In the genomic region with DNA sequence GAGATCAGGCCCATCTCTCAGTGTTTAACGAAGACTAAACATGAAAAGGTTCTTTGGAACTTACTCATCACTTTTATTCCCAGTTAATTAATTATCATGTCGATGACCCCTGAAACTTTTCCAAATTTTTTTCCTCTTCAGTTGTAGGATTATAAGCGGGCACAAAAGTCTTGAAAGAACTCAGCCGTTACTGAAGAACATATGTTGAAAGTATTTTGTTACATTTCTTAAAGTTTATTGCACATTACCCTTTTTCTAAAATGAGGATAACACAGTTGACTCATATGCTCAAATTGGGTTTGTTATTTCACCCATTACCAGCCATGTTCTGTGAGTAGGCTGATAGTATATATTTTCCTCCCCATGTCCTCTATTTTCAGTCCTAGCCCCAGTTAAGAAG, we compare ENCODE assay signal across 29 cellular contexts.
DNase-seq lines count a peak whose midpoint lies in the region; ATAC-seq and TF ChIP-seq lines count a peak whose summit lies in the region.
"Had no signal": no experiment of that assay in that cellular context is flagged by ENCODE, and none has a peak within 500 bp of the region (broad histone marks: within the 10 kb centered on the region; RNA-seq: fewer than 3 reads in every experiment).

No MANE protein-coding gene starts in this region.

- H3K9me3 ChIP-seq in esophagus squamous epithelium, result no peaks in the 10 kb centered on the region
- H3K9me3 ChIP-seq in psoas muscle, result no peaks in the 10 kb centered on the region
- H3K9me3 ChIP-seq in tibial nerve, result no peaks in the 10 kb centered on the region
- H3K9me3 ChIP-seq: BLaER1 treated with 17β-estradiol and CSF1 and Interleukin-3, amounts not matched to agents 10 nM and 100 nM; mucosa of descending colon; neutrophil had no signal

- no peak for TF ChIP-seq EP300 in tibial nerve (IDR thresholded peaks at IDR 0.05)

- H3K4me1 ChIP-seq in esophagus squamous epithelium (peaks cover 0 to 5% (median 0%) of the 10 kb centered on the region in 3 donors), psoas muscle (no peaks in the 10 kb centered on the region), tibial nerve (peaks cover 0 to 37% (median 5%) of the 10 kb centered on the region in 4 donors)

- H3K4me3 ChIP-seq in esophagus squamous epithelium (no peak overlapping the region), psoas muscle (no peak overlapping the region), tibial nerve (no peak overlapping the region)
- H3K4me3 ChIP-seq: BLaER1 treated with 17β-estradiol and CSF1 and Interleukin-3, amounts not matched to agents 10 nM and 100 nM; GM23338; mucosa of descending colon had no signal

- H3K27me3 ChIP-seq in esophagus squamous epithelium (no peaks in the 10 kb centered on the region), psoas muscle (ENCODE audit: insufficient read depth in 3 of 3, low read length in 2 of 3) (no peaks in the 10 kb centered on the region), tibial nerve (no peaks in the 10 kb centered on the region)
- H3K27me3 ChIP-seq: BLaER1 treated with 17β-estradiol and CSF1 and Interleukin-3, amounts not matched to agents 10 nM and 100 nM; neutrophil had no signal

- 28 to 49% methylated on average over 4 of the region's 4 CpGs for WGBS in esophagus squamous epithelium, 2 donors
- 31 to 44% (median 35%) methylated on average over 4 of the region's 4 CpGs for WGBS in psoas muscle, 3 donors
- 55 to 58% methylated on average over 4 of the region's 4 CpGs for WGBS in tibial nerve, 2 donors

- DNase-seq in HCEC 1CT (peak; percentile 64), esophagus squamous epithelium (lab: John Stamatoyannopoulos, UW) (no peak), psoas muscle (no peak), tibial nerve (ENCODE audit: low spot score in 2 of 2) (no peak)
- DNase-seq in stimulated activated naive CD8-positive, alpha-beta T cell treated with anti-CD3 and anti-CD28 coated beads, Interleukin-15, Interleukin-2, amounts not matched to agents 100 U/mL and 50 U/mL, for 24 hours, result no peak
- no peak for DNase-seq in central memory CD4-positive, alpha-beta T cell
- DNase-seq: activated CD4-positive, alpha-beta T cell treated with anti-CD3 and anti-CD28 coated beads for 1 hour; activated CD8-positive, alpha-beta memory T cell treated with anti-CD3 and anti-CD28 coated beads for 24 hours; activated naive CD4-positive, alpha-beta T cell treated with anti-CD3 and anti-CD28 coated beads for 36 hours; activated T-cell treated with anti-CD3 and anti-CD28 coated beads, Interleukin-2, amount 50 U/mL, for 4 hours; Calu3; cerebellar nuclear complex; effector CD4-positive, alpha-beta T cell; head of caudate nucleus; immature natural killer cell; KG1; mucosa of descending colon; MV-4-11; NCI-H187 treated with DMSO at 0.1 percent for 48 hours; NCI-H226; NCI-H774; SHP77 had no signal

- intact Hi-C loops in esophagus squamous epithelium (cut with DNase I) (no loop called here), psoas muscle (cut with DNase I) (no loop called here)

- TF ChIP-seq CTCF in esophagus squamous epithelium (IDR thresholded peaks at IDR 0.05), result no peak
- TF ChIP-seq CTCF in psoas muscle (IDR thresholded peaks at IDR 0.05), result no peak
- no peak for TF ChIP-seq CTCF in tibial nerve (IDR thresholded peaks at IDR 0.05)

- H3K36me3 ChIP-seq in esophagus squamous epithelium (no peaks in the 10 kb centered on the region), psoas muscle (ENCODE audit: insufficient read depth in 1 of 2, low read depth in 1 of 2) (no peaks in the 10 kb centered on the region), tibial nerve (no peaks in the 10 kb centered on the region)
- H3K36me3 ChIP-seq: BLaER1 treated with 17β-estradiol and CSF1 and Interleukin-3, amounts not matched to agents 10 nM and 100 nM; neutrophil had no signal

- ATAC-seq in psoas muscle (no peak), HG03460 (IDR thresholded peaks at IDR 0.05; ENCODE audit: unreplicated experiment) (no peak), GM21576 (IDR thresholded peaks at IDR 0.05; ENCODE audit: unreplicated experiment) (no peak)
- no peak for ATAC-seq in stimulated activated naive CD8-positive, alpha-beta T cell treated with anti-CD3 and anti-CD28 coated beads, Interleukin-15, Interleukin-2, amounts not matched to agents 100 U/mL and 50 U/mL, for 24 hours
- ATAC-seq: activated T-cell treated with anti-CD3 and anti-CD28 coated beads, Interleukin-2, amount 50 U/mL, for 4 hours; esophagus mucosa; GM23338; mucosa of descending colon; stimulated activated memory B cell treated with anti-CD40 and anti-IgM and Interleukin-4, amounts not matched to agents 10 μg/mL and 1 μg/mL and 100 μg/mL, for 72 hours had no signal

- no peak for TF ChIP-seq POLR2A in esophagus squamous epithelium (IDR thresholded peaks at IDR 0.05)
- TF ChIP-seq POLR2A in tibial nerve (IDR thresholded peaks at IDR 0.05), result no peak

- H3K27ac ChIP-seq in esophagus squamous epithelium (peak overlapping the region in 3 of 4 donors; percentile 66 to 72 (median 70)), psoas muscle (peak overlapping the region; percentile 11), tibial nerve (peak overlapping the region; percentile 37 to 79 (median 58))
- H3K27ac ChIP-seq: BLaER1 treated with 17β-estradiol and CSF1 and Interleukin-3, amounts not matched to agents 10 nM and 100 nM; neutrophil had no signal

Comparison
In these comparisons a context has a peak if more than half of its experiments do, and no peak if none do; other contexts are left out.
1. H3K27ac ChIP-seq: peak in every context shown above with its lines; median percentile 70 in esophagus squamous epithelium; 58 in tibial nerve; 11 in psoas muscle.